13 cellular contexts compared by ENCODE assay signal in the genomic region with DNA sequence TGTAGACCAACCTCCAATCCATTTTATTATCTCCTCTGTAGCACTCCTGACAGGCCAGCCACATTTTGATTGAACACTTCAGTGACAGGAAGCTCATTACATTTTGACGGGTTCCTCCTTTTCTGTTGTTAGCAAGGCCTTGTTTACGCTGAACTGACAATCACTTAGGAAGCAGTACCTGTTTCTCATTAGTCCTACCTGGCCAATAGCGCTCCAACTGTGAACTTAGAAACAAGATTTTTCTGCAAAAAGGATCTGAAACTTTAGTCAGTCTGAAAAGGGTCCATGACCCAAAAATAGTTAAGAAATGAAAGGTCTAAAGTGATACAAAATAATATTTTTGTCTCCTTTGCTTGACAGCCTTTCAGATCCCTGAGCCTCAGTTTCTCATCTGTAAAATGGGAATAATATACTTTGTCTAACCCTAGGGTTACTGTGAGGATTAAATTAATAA.
DNase-seq lines count a peak whose midpoint lies in the region; ATAC-seq and TF ChIP-seq lines count a peak whose summit lies in the region.
"Had no signal": no experiment of that assay in that cellular context is flagged by ENCODE, and none has a peak within 500 bp of the region (broad histone marks: within the 10 kb centered on the region; RNA-seq: fewer than 3 reads in every experiment).

No MANE protein-coding gene starts in this region.

- TF ChIP-seq CTCF in GM13977 (IDR thresholded peaks at IDR 0.05; ENCODE audit: extremely low read depth, insufficient read depth, missing control alignments) = no peak

- DNase-seq in GM13977 (ENCODE audit: low spot score) = peak; percentile 27
- DNase-seq in NAMALWA (ENCODE audit: low spot score) = peak; percentile 13
- DNase-seq in midbrain (lab: John Stamatoyannopoulos, UW) = peak; percentile 25
- no peak for DNase-seq in MV-4-11 (lab: John Stamatoyannopoulos, UW)
- no peak for DNase-seq in T-helper 1 cell
- no peak for DNase-seq in HCEC 1CT
- DNase-seq: activated CD4-positive, alpha-beta T cell treated with anti-CD3 and anti-CD28 coated beads, Interleukin-2, amount 10 ng/mL, durations not matched to agents 24 days and 14 days; activated naive CD4-positive, alpha-beta T cell treated with Interleukin-2 at 50 U/mL for 16 hours; NCI-H187; small intestine; stimulated activated CD8-positive, alpha-beta memory T cell treated with anti-CD3 and anti-CD28 coated beads, Interleukin-4, amount 100 ng/mL, for 48 hours had no signal

- in situ Hi-C loops in GM13977 (cut with MboI; ENCODE audit: low pct_unique_long_range_greater_than_20kb, low sequenced_read_pairs, unreplicated experiment) = no loop called here

- ATAC-seq in GM21447 (IDR thresholded peaks at IDR 0.05; ENCODE audit: unreplicated experiment) = peak; percentile 41
- ATAC-seq in HG03378 (IDR thresholded peaks at IDR 0.05; ENCODE audit: unreplicated experiment) = no peak

Comparison
In these comparisons a context has a peak if more than half of its experiments do, and no peak if none do; other contexts are left out.
1. DNase-seq: peak in GM13977 (single experiment), NAMALWA (single experiment) and midbrain (single experiment); none in MV-4-11 (single experiment), T-helper 1 cell (0 of 5) and HCEC 1CT (single experiment).